ENCODE assay signal across 1 cellular context in the genomic region with DNA sequence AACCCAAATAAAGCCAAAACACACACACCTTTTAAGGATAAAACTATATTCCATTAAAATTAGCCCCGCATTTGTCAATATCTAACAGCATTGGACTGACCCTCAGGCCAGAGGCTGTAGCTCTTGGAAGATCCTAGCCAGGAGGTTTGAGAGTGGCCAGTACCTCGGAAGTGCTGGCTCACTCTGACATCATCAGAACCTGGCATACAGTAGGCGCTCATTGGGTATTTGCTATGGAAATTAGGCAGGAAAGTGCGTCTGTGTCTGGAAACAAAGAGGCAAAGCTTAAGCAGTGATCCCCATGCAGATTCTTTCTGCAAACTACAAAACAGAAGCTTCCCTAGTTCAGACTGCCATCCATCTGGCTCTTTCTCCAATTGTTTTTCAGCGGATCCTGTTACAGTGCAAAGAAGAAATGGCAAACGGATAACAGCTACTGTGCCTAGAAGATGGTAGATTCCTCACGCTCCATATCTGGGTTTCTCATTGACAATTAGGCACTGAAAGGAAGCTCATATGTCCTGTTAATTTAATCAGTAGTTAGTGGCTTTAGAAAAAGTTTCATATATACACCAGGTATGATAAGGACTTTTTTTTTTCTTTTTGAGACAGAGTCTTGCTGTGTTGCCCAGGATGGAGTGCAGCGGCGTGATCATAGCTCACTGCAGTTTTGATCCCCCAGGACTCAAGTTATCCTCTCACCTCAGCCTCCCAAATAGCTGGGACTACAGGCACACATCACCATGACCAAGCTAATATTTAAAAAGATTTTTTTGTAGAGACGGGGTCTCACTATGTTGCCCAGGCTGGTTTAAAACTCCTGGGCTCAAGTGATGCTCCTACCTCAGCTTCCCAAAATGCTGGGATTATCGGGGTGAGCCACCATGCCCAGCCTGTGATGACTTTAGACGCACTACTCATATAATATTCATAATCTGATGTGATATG.
TF ChIP-seq lines count a peak whose summit lies in the region.

No MANE protein-coding gene starts in this region.

TF ChIP-seq in K562, 482 proteins besides CTCF, POLR2A, EP300 and RAD21 (continued from another document and continues in another):
- TF ChIP-seq, protein P1, sequence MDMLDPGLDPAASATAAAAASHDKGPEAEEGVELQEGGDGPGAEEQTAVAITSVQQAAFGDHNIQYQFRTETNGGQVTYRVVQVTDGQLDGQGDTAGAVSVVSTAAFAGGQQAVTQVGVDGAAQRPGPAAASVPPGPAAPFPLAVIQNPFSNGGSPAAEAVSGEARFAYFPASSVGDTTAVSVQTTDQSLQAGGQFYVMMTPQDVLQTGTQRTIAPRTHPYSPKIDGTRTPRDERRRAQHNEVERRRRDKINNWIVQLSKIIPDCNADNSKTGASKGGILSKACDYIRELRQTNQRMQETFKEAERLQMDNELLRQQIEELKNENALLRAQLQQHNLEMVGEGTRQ (CRISPR knock-in tag; IDR thresholded peaks at IDR 0.05) = no peak
- TF ChIP-seq PHTF2 (CRISPR knock-in tag; IDR thresholded peaks at IDR 0.05) (no peak), RUNX1 (IDR thresholded peaks at IDR 0.05; ENCODE audit: low read depth) (no peak), SMARCA4 (IDR thresholded peaks at IDR 0.05) (peak; percentile 41; the same call in 1 of the 2 replicates), ZNF121 (CRISPR knock-in tag; conservative IDR thresholded peaks at IDR 0.05) (peak; percentile 72), ZNF212 (CRISPR knock-in tag; IDR thresholded peaks at IDR 0.05) (no peak), ZBTB43 (CRISPR knock-in tag; IDR thresholded peaks at IDR 0.05) (no peak), THRAP3 (IDR thresholded peaks at IDR 0.05; ENCODE audit: borderline replicate concordance) (no peak), NR1H2 (CRISPR knock-in tag; IDR thresholded peaks at IDR 0.05) (no peak), ZNF609 (CRISPR knock-in tag; IDR thresholded peaks at IDR 0.05; ENCODE audit: borderline replicate concordance) (no peak), JUND (IDR thresholded peaks at IDR 0.05; ENCODE audit: borderline replicate concordance, low read depth, low read length) (peak; percentile 82), JUND (tag; IDR thresholded peaks at IDR 0.05; ENCODE audit: borderline replicate concordance, low read depth, low read length) (peak; percentile 80; the same call in 2 of the 3 replicates), ATF1 (CRISPR knock-in tag; IDR thresholded peaks at IDR 0.05) (no peak), ATF1 (tag; IDR thresholded peaks at IDR 0.05) (peak; percentile 74), MAZ (CRISPR knock-in tag; conservative IDR thresholded peaks at IDR 0.05 in 1 of 2, IDR thresholded peaks at IDR 0.05 in 1 of 2) (no peak), ZFP91 (CRISPR knock-in tag; IDR thresholded peaks at IDR 0.05) (no peak), SAP30 (IDR thresholded peaks at IDR 0.05; ENCODE audit: borderline replicate concordance, insufficient read depth, low read depth, low read length, poor library complexity, severe bottlenecking) (no peak), ZNF551 (CRISPR knock-in tag; IDR thresholded peaks at IDR 0.05) (no peak), SMARCC2 (IDR thresholded peaks at IDR 0.05; ENCODE audit: low read depth) (no peak), MITF (IDR thresholded peaks at IDR 0.05) (no peak), SMC3 (conservative IDR thresholded peaks at IDR 0.05; ENCODE audit: insufficient read depth, low read depth, low read length) (no peak), RBM39 (optimal IDR thresholded peaks at IDR 0.05; ENCODE audit: low read depth, low read length) (no peak), FOXJ3 (CRISPR knock-in tag; IDR thresholded peaks at IDR 0.05) (no peak), KDM1A (IDR thresholded peaks at IDR 0.05) (no peak), ATF3 (IDR thresholded peaks at IDR 0.05) (peak; percentile 89), ATF3 (CRISPR knock-in tag; conservative IDR thresholded peaks at IDR 0.05) (no peak), PHB2 (IDR thresholded peaks at IDR 0.05; ENCODE audit: low read depth) (no peak), TCF7L2 (IDR thresholded peaks at IDR 0.05; ENCODE audit: low read depth, low read length) (no peak), CEBPZ (IDR thresholded peaks at IDR 0.05; ENCODE audit: borderline replicate concordance, low read depth, low read length) (no peak), STAT5A (IDR thresholded peaks at IDR 0.05; ENCODE audit: borderline replicate concordance, low read length) (no peak), ZNF586 (CRISPR knock-in tag; conservative IDR thresholded peaks at IDR 0.05) (no peak)
- TF ChIP-seq, protein P2, sequence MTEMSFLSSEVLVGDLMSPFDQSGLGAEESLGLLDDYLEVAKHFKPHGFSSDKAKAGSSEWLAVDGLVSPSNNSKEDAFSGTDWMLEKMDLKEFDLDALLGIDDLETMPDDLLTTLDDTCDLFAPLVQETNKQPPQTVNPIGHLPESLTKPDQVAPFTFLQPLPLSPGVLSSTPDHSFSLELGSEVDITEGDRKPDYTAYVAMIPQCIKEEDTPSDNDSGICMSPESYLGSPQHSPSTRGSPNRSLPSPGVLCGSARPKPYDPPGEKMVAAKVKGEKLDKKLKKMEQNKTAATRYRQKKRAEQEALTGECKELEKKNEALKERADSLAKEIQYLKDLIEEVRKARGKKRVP (CRISPR knock-in tag; IDR thresholded peaks at IDR 0.05) = no peak
- TF ChIP-seq, protein P3, sequence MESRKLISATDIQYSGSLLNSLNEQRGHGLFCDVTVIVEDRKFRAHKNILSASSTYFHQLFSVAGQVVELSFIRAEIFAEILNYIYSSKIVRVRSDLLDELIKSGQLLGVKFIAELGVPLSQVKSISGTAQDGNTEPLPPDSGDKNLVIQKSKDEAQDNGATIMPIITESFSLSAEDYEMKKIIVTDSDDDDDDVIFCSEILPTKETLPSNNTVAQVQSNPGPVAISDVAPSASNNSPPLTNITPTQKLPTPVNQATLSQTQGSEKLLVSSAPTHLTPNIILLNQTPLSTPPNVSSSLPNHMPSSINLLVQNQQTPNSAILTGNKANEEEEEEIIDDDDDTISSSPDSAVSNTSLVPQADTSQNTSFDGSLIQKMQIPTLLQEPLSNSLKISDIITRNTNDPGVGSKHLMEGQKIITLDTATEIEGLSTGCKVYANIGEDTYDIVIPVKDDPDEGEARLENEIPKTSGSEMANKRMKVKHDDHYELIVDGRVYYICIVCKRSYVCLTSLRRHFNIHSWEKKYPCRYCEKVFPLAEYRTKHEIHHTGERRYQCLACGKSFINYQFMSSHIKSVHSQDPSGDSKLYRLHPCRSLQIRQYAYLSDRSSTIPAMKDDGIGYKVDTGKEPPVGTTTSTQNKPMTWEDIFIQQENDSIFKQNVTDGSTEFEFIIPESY (CRISPR knock-in tag; IDR thresholded peaks at IDR 0.05) = no peak
- TF ChIP-seq, protein P4, sequence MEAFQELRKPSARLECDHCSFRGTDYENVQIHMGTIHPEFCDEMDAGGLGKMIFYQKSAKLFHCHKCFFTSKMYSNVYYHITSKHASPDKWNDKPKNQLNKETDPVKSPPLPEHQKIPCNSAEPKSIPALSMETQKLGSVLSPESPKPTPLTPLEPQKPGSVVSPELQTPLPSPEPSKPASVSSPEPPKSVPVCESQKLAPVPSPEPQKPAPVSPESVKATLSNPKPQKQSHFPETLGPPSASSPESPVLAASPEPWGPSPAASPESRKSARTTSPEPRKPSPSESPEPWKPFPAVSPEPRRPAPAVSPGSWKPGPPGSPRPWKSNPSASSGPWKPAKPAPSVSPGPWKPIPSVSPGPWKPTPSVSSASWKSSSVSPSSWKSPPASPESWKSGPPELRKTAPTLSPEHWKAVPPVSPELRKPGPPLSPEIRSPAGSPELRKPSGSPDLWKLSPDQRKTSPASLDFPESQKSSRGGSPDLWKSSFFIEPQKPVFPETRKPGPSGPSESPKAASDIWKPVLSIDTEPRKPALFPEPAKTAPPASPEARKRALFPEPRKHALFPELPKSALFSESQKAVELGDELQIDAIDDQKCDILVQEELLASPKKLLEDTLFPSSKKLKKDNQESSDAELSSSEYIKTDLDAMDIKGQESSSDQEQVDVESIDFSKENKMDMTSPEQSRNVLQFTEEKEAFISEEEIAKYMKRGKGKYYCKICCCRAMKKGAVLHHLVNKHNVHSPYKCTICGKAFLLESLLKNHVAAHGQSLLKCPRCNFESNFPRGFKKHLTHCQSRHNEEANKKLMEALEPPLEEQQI (IDR thresholded peaks at IDR 0.05) = no peak
